Comparison of ENCODE assay signal across 10 cellular contexts in the genomic region with DNA sequence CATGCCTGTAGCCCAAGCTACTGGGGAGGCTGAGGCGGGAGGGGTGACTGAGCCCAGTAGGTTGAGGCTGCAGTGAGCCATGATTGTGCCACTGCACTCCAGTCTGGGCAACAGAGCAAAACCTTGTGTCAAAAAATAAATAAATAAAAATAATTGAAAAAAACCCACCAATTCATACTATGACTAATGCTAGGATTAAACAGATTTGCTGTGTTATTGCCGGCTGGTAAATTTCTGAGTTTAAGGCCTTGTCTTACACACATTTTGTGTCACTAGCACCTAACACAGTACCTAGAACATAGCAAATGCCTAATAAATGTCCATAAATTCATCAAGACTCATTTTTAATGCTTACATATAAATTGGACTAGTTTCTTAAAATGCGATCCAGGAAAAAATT. TPM values are rescaled to one million over a fixed set of nuclear protein-coding genes. Genes with fewer than 3 reads are reported as not detected.
DNase-seq lines count a peak whose midpoint lies in the region; ATAC-seq, FAIRE-seq and TF ChIP-seq lines count a peak whose summit lies in the region.
"Had no signal": no experiment of that assay in that cellular context is flagged by ENCODE, and none has a peak within 500 bp of the region (broad histone marks: within the 10 kb centered on the region; RNA-seq: fewer than 3 reads in every experiment).

No MANE protein-coding gene starts in this region.

- peaks cover 53% of the 10 kb centered on the region for H3K4me1 Mint-ChIP-seq in astrocyte (ENCODE audit: low read depth, unreplicated experiment)
- H3K4me1 Mint-ChIP-seq in mesothelial cell of epicardium: peaks cover 55% of the 10 kb centered on the region

- peaks cover 26% of the 10 kb centered on the region for H3K4me1 ChIP-seq in right cardiac atrium (ENCODE audit: control insufficient read depth, insufficient read depth, low read length)
- H3K4me1 ChIP-seq in astrocyte (ENCODE audit: insufficient read depth, low read length): peaks cover 49% of the 10 kb centered on the region
- H3K4me1 ChIP-seq in vagina: peaks cover 64% of the 10 kb centered on the region

- intact Hi-C loops in right cardiac atrium (cut with DNase I): loop anchor here in 1 of 4 donors (5.0 kb wide), 1 partner anchor 37 kb away; the partner anchor contains the start of gene DYNC2I1
- intact Hi-C loops in left cardiac atrium (cut with DNase I): no loop called here
- intact Hi-C loops in vagina (cut with DNase I): no loop called here

- H3K79me2 ChIP-seq in astrocyte (ENCODE audit: insufficient read depth, low read length): peaks cover 89% of the 10 kb centered on the region

- 83% methylated on average over 3 of the region's 3 CpGs for WGBS in right cardiac atrium

- H3K4me2 ChIP-seq in astrocyte (ENCODE audit: low read length): peak overlapping the region; percentile 78

- H3K27me3 Mint-ChIP-seq in astrocyte (ENCODE audit: low read depth, unreplicated experiment): no peaks in the 10 kb centered on the region
- H3K27me3 Mint-ChIP-seq in mesothelial cell of epicardium (ENCODE audit: low read depth): no peaks in the 10 kb centered on the region

- no peak for FAIRE-seq in astrocyte (lab: Jason Lieb, UNC)
- FAIRE-seq: GM18507 had no signal

- H3K9me3 Mint-ChIP-seq in astrocyte (ENCODE audit: unreplicated experiment): no peaks in the 10 kb centered on the region
- no peaks in the 10 kb centered on the region for H3K9me3 Mint-ChIP-seq in mesothelial cell of epicardium

- ATAC-seq in right cardiac atrium (no peak), left cardiac atrium (no peak), HG02870 (IDR thresholded peaks at IDR 0.05; ENCODE audit: unreplicated experiment) (no peak)

- peak overlapping the region; percentile 77 for H3K9ac ChIP-seq in astrocyte (ENCODE audit: low read length)

- DNase-seq in right cardiac atrium (no peak), left cardiac atrium (no peak), astrocyte (ENCODE audit: low read depth) (peak; percentile 42), mesothelial cell of epicardium (ENCODE audit: low spot score in 2 of 2, unreplicated experiment in 2 of 2) (no peak), vagina (ENCODE audit: extremely low spot score in 2 of 2) (no peak), DMS79 treated with DMSO at 0.1 percent for 48 hours (lab: John Stamatoyannopoulos, UW) (no peak), NCI-H1092 (lab: John Stamatoyannopoulos, UW) (no peak)

- peak overlapping the region; percentile 56 for H3K27ac ChIP-seq in right cardiac atrium (ENCODE audit: low read length)
- H3K27ac ChIP-seq in astrocyte (ENCODE audit: low read depth, low read length): peak overlapping the region; percentile 98
- H3K27ac ChIP-seq in vagina: peak overlapping the region; percentile 65
- H3K27ac ChIP-seq: C4-2B had no signal

- TF ChIP-seq CTCF in astrocyte (IDR thresholded peaks at IDR 0.05; ENCODE audit: insufficient read depth, low read depth, low read length) (no peak), mesothelial cell of epicardium (IDR thresholded peaks at IDR 0.05; ENCODE audit: unreplicated experiment) (no peak), vagina (IDR thresholded peaks at IDR 0.05) (no peak)

- TF ChIP-seq POLR2A in vagina (IDR thresholded peaks at IDR 0.05): no peak

- H3K9me3 ChIP-seq in right cardiac atrium (ENCODE audit: control insufficient read depth, low read length): no peaks in the 10 kb centered on the region
- H3K9me3 ChIP-seq in astrocyte (ENCODE audit: insufficient read depth, low read depth, low read length): no peaks in the 10 kb centered on the region
- no peaks in the 10 kb centered on the region for H3K9me3 ChIP-seq in vagina

- H3K36me3 Mint-ChIP-seq in astrocyte (ENCODE audit: low read depth, unreplicated experiment) (peaks cover 1% of the 10 kb centered on the region), mesothelial cell of epicardium (no peaks in the 10 kb centered on the region)

- H3K27ac Mint-ChIP-seq in astrocyte (ENCODE audit: unreplicated experiment) (peak overlapping the region; percentile 97), mesothelial cell of epicardium (peak overlapping the region; percentile 70)

- no peak overlapping the region for H3K4me3 ChIP-seq in right cardiac atrium (ENCODE audit: low read length)
- H3K4me3 ChIP-seq in astrocyte (ENCODE audit: insufficient read depth, low read depth, low read length): peak overlapping the region; percentile 19
- no peak overlapping the region for H3K4me3 ChIP-seq in vagina

- peaks cover 4% of the 10 kb centered on the region for H4K20me1 ChIP-seq in astrocyte (ENCODE audit: insufficient read depth, low read length)

- peak overlapping the region; percentile 20 for H3K4me3 Mint-ChIP-seq in astrocyte (ENCODE audit: unreplicated experiment)
- no peak overlapping the region for H3K4me3 Mint-ChIP-seq in mesothelial cell of epicardium

- H2AFZ ChIP-seq in astrocyte (ENCODE audit: low read depth, low read length): no peak overlapping the region

- no peaks in the 10 kb centered on the region for H3K27me3 ChIP-seq in right cardiac atrium (ENCODE audit: control insufficient read depth, insufficient read depth)
- no peaks in the 10 kb centered on the region for H3K27me3 ChIP-seq in astrocyte (ENCODE audit: insufficient read depth, low read length)
- H3K27me3 ChIP-seq in vagina: no peaks in the 10 kb centered on the region

- H3K36me3 ChIP-seq in astrocyte (ENCODE audit: insufficient read depth, low read length) (no peaks in the 10 kb centered on the region), vagina (no peaks in the 10 kb centered on the region)

RNA-seq across cellular contexts. Expression of gene ESYT2, which starts 8.7 kb away (rescaled TPM):
- total RNA-seq in right cardiac atrium: 10 to 100 TPM; 48.2 to 84.7 (median 54.6) TPM
- 29.0 TPM for polyA plus RNA-seq in right cardiac atrium
- 10 to 100 TPM; 46.5 to 79.3 TPM for total RNA-seq in left cardiac atrium
- 56.1 and 60.9 TPM in 2 replicates for total RNA-seq in astrocyte
- total RNA-seq in mesothelial cell of epicardium: 36.5 to 37.1 TPM (median 36.7 TPM) in 3 replicates
- total RNA-seq in vagina: 82.5 TPM

RNA-seq across cellular contexts. Expression of gene DYNC2I1, which starts 35.7 kb away (rescaled TPM):
- 10 to 100 TPM; 25.4 to 32.1 (median 28.6) TPM for total RNA-seq in right cardiac atrium
- 28.7 TPM for polyA plus RNA-seq in right cardiac atrium
- total RNA-seq in left cardiac atrium: 10 to 100 TPM; 22.0 to 33.5 TPM
- 17.0 and 20.2 TPM in 2 replicates for total RNA-seq in astrocyte
- 31.1 to 36.2 TPM (median 36.0 TPM) in 3 replicates for total RNA-seq in mesothelial cell of epicardium
- total RNA-seq in vagina: 22.3 TPM
